In the genomic region with DNA sequence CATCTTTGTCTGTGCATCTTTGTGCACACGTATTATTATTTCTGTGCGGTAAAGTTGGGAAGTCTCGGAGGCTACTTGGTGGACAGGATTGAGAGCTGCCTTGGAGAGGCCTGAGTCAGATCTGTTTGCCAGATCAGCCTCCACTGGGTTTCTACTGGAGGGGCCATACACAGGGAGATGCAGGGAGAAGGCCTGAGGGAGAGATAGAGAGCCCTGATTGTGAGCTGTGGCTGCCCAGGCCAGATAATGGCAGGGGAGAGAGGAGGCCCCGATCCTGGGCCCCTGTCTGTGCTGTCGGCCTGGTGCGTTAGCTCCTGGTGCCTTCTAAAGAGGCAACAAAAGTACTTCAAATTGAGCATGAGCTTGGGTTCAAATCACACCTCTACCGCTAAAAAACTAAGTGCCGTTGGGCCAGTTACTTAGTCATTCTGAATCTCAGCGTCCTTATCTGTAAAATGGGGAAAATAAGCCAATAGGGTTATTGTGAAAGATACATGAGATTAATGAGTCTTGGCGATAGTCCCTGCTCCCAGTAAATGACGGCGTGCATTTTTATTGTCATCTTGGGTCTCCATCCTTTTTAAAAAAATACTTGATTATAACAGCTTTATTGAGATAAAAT, we compare ENCODE assay signal across 34 cellular contexts. TPM values are rescaled to one million over a fixed set of nuclear protein-coding genes. Genes with fewer than 3 reads are reported as not detected.
DNase-seq lines count a peak whose midpoint lies in the region; ATAC-seq, FAIRE-seq and TF ChIP-seq lines count a peak whose summit lies in the region.
"Had no signal": no experiment of that assay in that cellular context is flagged by ENCODE, and none has a peak within 500 bp of the region (broad histone marks: within the 10 kb centered on the region; RNA-seq: fewer than 3 reads in every experiment).

No MANE protein-coding gene starts in this region.

- TF ChIP-seq CTCF in VCaP (conservative IDR thresholded peaks at IDR 0.05), result no peak
- no peak for TF ChIP-seq CTCF in smooth muscle cell (IDR thresholded peaks at IDR 0.05; ENCODE audit: borderline replicate concordance, insufficient read depth, poor library complexity, severe bottlenecking)
- TF ChIP-seq CTCF in kidney (IDR thresholded peaks at IDR 0.05; ENCODE audit: borderline replicate concordance, extremely low read depth, insufficient read depth), result no peak

- DNase-seq in activated naive CD8-positive, alpha-beta T cell treated with anti-CD3 and anti-CD28 coated beads, Interleukin-2, amount 10 ng/mL, durations not matched to agents 7 days and 5 days, result no peak
- no peak for DNase-seq in activated naive CD8-positive, alpha-beta T cell treated with anti-CD3 and anti-CD28 coated beads for 36 hours
- DNase-seq in islet precursor cell (peak; percentile 84), smooth muscle cell (lab: John Stamatoyannopoulos, UW; ENCODE audit: unreplicated experiment) (no peak), kidney (no peak), SHP77 treated with DMSO at 0.1 percent for 48 hours (lab: John Stamatoyannopoulos, UW) (no peak)
- DNase-seq in stimulated activated effector memory CD8-positive, alpha-beta T cell treated with anti-CD3 and anti-CD28 coated beads, Interleukin-12 subunit alpha, Interleukin-12 subunit beta, amount 100 ng/mL, for 72 hours (ENCODE audit: low spot score in 2 of 2), result no peak
- DNase-seq: 8988T; activated B cell treated with CpG ODN at 0.5 μM for 24 hours; activated CD4-positive, alpha-beta T cell treated with anti-CD3 and anti-CD28 coated beads, Interleukin-2, amount 50 U/mL, for 1 hour; activated effector memory CD4-positive, alpha-beta T cell treated with Interleukin-2 at 50 U/mL for 16 hours; activated T-cell treated with anti-CD3 and anti-CD28 coated beads, Interleukin-2, amount 50 U/mL, for 1 hour; dermis blood vessel endothelial cell; DND-41; GF-D8; Karpas-422; mucosa of descending colon; natural killer cell; NCI-H1417 treated with DMSO at 0.1 percent for 48 hours; NCI-H2081; NCI-H2227 treated with DMSO at 0.1 percent for 48 hours; pancreas; stimulated activated naive CD4-positive, alpha-beta T cell treated with Interleukin-2 at 50 U/mL for 16 hours; T1000 had no signal

- ATAC-seq in activated naive CD8-positive, alpha-beta T cell treated with anti-CD3 and anti-CD28 coated beads, Interleukin-2, amount 10 ng/mL, durations not matched to agents 7 days and 5 days (ENCODE audit: low read depth), result no peak
- no peak for ATAC-seq in stimulated activated effector memory CD8-positive, alpha-beta T cell treated with anti-CD3 and anti-CD28 coated beads, Interleukin-12 subunit alpha, Interleukin-12 subunit beta, amount 100 ng/mL, for 72 hours
- ATAC-seq: esophagus mucosa, mucosa of descending colon, natural killer cell, Panc1, pancreas had no signal

- 55% methylated on average over 12 of the region's 12 CpGs for WGBS in smooth muscle cell (ENCODE audit: low lambda C conversion rate)

- intact Hi-C loops in kidney (cut with DNase I), result no loop called here

- no peaks in the 10 kb centered on the region for H3K9me3 Mint-ChIP-seq in activated naive CD8-positive, alpha-beta T cell treated with anti-CD3 and anti-CD28 coated beads, Interleukin-2, amount 10 ng/mL, durations not matched to agents 7 days and 5 days
- no peaks in the 10 kb centered on the region for H3K9me3 Mint-ChIP-seq in activated naive CD8-positive, alpha-beta T cell treated with anti-CD3 and anti-CD28 coated beads for 36 hours
- H3K9me3 Mint-ChIP-seq in stimulated activated effector memory CD8-positive, alpha-beta T cell treated with anti-CD3 and anti-CD28 coated beads, Interleukin-12 subunit alpha, Interleukin-12 subunit beta, amount 100 ng/mL, for 72 hours, result no peaks in the 10 kb centered on the region
- H3K9me3 Mint-ChIP-seq: activated B cell treated with CpG ODN at 0.5 μM for 24 hours, natural killer cell had no signal

- peak overlapping the region; percentile 75 for H3K27ac Mint-ChIP-seq in activated naive CD8-positive, alpha-beta T cell treated with anti-CD3 and anti-CD28 coated beads, Interleukin-2, amount 10 ng/mL, durations not matched to agents 7 days and 5 days
- no peak overlapping the region for H3K27ac Mint-ChIP-seq in activated naive CD8-positive, alpha-beta T cell treated with anti-CD3 and anti-CD28 coated beads for 36 hours
- H3K27ac Mint-ChIP-seq in stimulated activated effector memory CD8-positive, alpha-beta T cell treated with anti-CD3 and anti-CD28 coated beads, Interleukin-12 subunit alpha, Interleukin-12 subunit beta, amount 100 ng/mL, for 72 hours, result no peak overlapping the region
- H3K27ac Mint-ChIP-seq: activated B cell treated with CpG ODN at 0.5 μM for 24 hours; activated naive CD8-positive, alpha-beta T cell; natural killer cell had no signal

- H3K4me3 ChIP-seq in smooth muscle cell (no peak overlapping the region), kidney (ENCODE audit: low read length in 2 of 2) (no peak overlapping the region)
- H3K4me3 ChIP-seq: mucosa of descending colon, pancreas, suprapubic skin had no signal

- H3F3A ChIP-seq in smooth muscle cell (ENCODE audit: low read depth), result no peaks in the 10 kb centered on the region

- H3K36me3 ChIP-seq in smooth muscle cell (ENCODE audit: low read depth), result no peaks in the 10 kb centered on the region
- no peaks in the 10 kb centered on the region for H3K36me3 ChIP-seq in kidney (ENCODE audit: control insufficient read depth in 1 of 2, insufficient read depth in 2 of 2, low read length in 2 of 2)
- H3K36me3 ChIP-seq: pancreas, suprapubic skin had no signal

- no peaks in the 10 kb centered on the region for H3K36me3 Mint-ChIP-seq in activated naive CD8-positive, alpha-beta T cell treated with anti-CD3 and anti-CD28 coated beads, Interleukin-2, amount 10 ng/mL, durations not matched to agents 7 days and 5 days
- H3K36me3 Mint-ChIP-seq in activated naive CD8-positive, alpha-beta T cell treated with anti-CD3 and anti-CD28 coated beads for 36 hours, result no peaks in the 10 kb centered on the region
- H3K36me3 Mint-ChIP-seq in stimulated activated effector memory CD8-positive, alpha-beta T cell treated with anti-CD3 and anti-CD28 coated beads, Interleukin-12 subunit alpha, Interleukin-12 subunit beta, amount 100 ng/mL, for 72 hours, result no peaks in the 10 kb centered on the region
- H3K36me3 Mint-ChIP-seq: activated naive CD8-positive, alpha-beta T cell; natural killer cell had no signal

- H3K9ac ChIP-seq in smooth muscle cell (ENCODE audit: low read depth) (no peak overlapping the region), kidney (ENCODE audit: low read length in 2 of 2) (no peak overlapping the region)

- H3K4me3 Mint-ChIP-seq in activated naive CD8-positive, alpha-beta T cell treated with anti-CD3 and anti-CD28 coated beads, Interleukin-2, amount 10 ng/mL, durations not matched to agents 7 days and 5 days, result no peak overlapping the region
- no peak overlapping the region for H3K4me3 Mint-ChIP-seq in activated naive CD8-positive, alpha-beta T cell treated with anti-CD3 and anti-CD28 coated beads for 36 hours
- H3K4me3 Mint-ChIP-seq in stimulated activated effector memory CD8-positive, alpha-beta T cell treated with anti-CD3 and anti-CD28 coated beads, Interleukin-12 subunit alpha, Interleukin-12 subunit beta, amount 100 ng/mL, for 72 hours, result no peak overlapping the region
- H3K4me3 Mint-ChIP-seq: activated B cell treated with CpG ODN at 0.5 μM for 24 hours; activated naive CD8-positive, alpha-beta T cell; natural killer cell had no signal

- peaks cover 5% of the 10 kb centered on the region for H3K4me1 ChIP-seq in smooth muscle cell (ENCODE audit: low read depth)
- H3K4me1 ChIP-seq in kidney (ENCODE audit: control insufficient read depth in 1 of 2, insufficient read depth in 1 of 2, low read depth in 1 of 2, low read length in 2 of 2), result no peaks in the 10 kb centered on the region
- H3K4me1 ChIP-seq: pancreas, suprapubic skin had no signal

- POLR2A ChIA-PET in activated naive CD8-positive, alpha-beta T cell treated with anti-CD3 and anti-CD28 coated beads, Interleukin-2, amount 10 ng/mL, durations not matched to agents 7 days and 5 days (lab: Charles Lee), result no interaction called here

- no peaks in the 10 kb centered on the region for H3K9me3 ChIP-seq in smooth muscle cell (replicated peaks; ENCODE audit: low read depth)
- H3K9me3 ChIP-seq in kidney (ENCODE audit: control insufficient read depth in 1 of 2, low read length in 2 of 2), result no peaks in the 10 kb centered on the region
- H3K9me3 ChIP-seq: mucosa of descending colon, pancreas, suprapubic skin had no signal

- H3K4me1 Mint-ChIP-seq in activated naive CD8-positive, alpha-beta T cell treated with anti-CD3 and anti-CD28 coated beads, Interleukin-2, amount 10 ng/mL, durations not matched to agents 7 days and 5 days, result peaks cover 4% of the 10 kb centered on the region
- H3K4me1 Mint-ChIP-seq in activated naive CD8-positive, alpha-beta T cell treated with anti-CD3 and anti-CD28 coated beads for 36 hours, result peaks cover 3% of the 10 kb centered on the region
- H3K4me1 Mint-ChIP-seq in stimulated activated effector memory CD8-positive, alpha-beta T cell treated with anti-CD3 and anti-CD28 coated beads, Interleukin-12 subunit alpha, Interleukin-12 subunit beta, amount 100 ng/mL, for 72 hours, result no peaks in the 10 kb centered on the region
- H3K4me1 Mint-ChIP-seq: activated B cell treated with CpG ODN at 0.5 μM for 24 hours, natural killer cell had no signal

- H4K20me1 ChIP-seq in smooth muscle cell (ENCODE audit: low read depth), result no peaks in the 10 kb centered on the region

- no peak for FAIRE-seq in kidney (lab: Jason Lieb, UNC)
- FAIRE-seq: D721Med, islet of Langerhans, pancreas had no signal

- no peak overlapping the region for H3K4me2 ChIP-seq in smooth muscle cell

- no peaks in the 10 kb centered on the region for H3K27me3 ChIP-seq in smooth muscle cell (ENCODE audit: low read depth)
- H3K27me3 ChIP-seq: pancreas, suprapubic skin had no signal

- peak overlapping the region; percentile 39 for H2AFZ ChIP-seq in smooth muscle cell (ENCODE audit: low read depth)

- no peaks in the 10 kb centered on the region for H3K79me2 ChIP-seq in smooth muscle cell (ENCODE audit: low read depth)

- no peaks in the 10 kb centered on the region for H3K27me3 Mint-ChIP-seq in activated naive CD8-positive, alpha-beta T cell treated with anti-CD3 and anti-CD28 coated beads, Interleukin-2, amount 10 ng/mL, durations not matched to agents 7 days and 5 days
- no peaks in the 10 kb centered on the region for H3K27me3 Mint-ChIP-seq in activated naive CD8-positive, alpha-beta T cell treated with anti-CD3 and anti-CD28 coated beads for 36 hours
- H3K27me3 Mint-ChIP-seq: activated B cell treated with CpG ODN at 0.5 μM for 24 hours; activated naive CD8-positive, alpha-beta T cell had no signal

- H3K27ac ChIP-seq in VCaP (peak overlapping the region; percentile 71), smooth muscle cell (ENCODE audit: low read depth) (peak overlapping the region; percentile 42), kidney (ENCODE audit: low read depth in 2 of 2, low read length in 2 of 2) (no peak overlapping the region)
- H3K27ac ChIP-seq: HL-60, pancreas, suprapubic skin had no signal

RNA-seq across cellular contexts. Expression of gene ADA, which starts 27.6 kb away (rescaled TPM):
- total RNA-seq in activated naive CD8-positive, alpha-beta T cell treated with anti-CD3 and anti-CD28 coated beads, Interleukin-2, amount 10 ng/mL, durations not matched to agents 7 days and 5 days, result 10 to 100 TPM; 90.4 to 98.8 TPM
- 10 to 100 TPM; 25.6 to 27.0 TPM for total RNA-seq in activated naive CD8-positive, alpha-beta T cell treated with anti-CD3 and anti-CD28 coated beads for 36 hours
- total RNA-seq in smooth muscle cell (25.1 and 28.4 TPM in 2 replicates), kidney (6.5 TPM)
- polyA plus RNA-seq in smooth muscle cell (32.5 and 35.2 TPM in 2 replicates), kidney (ENCODE audit: insufficient read depth, low read depth, low replicate concordance) (3.1 TPM)

RNA-seq across cellular contexts. Expression of gene CCN5, which starts 36.1 kb away (rescaled TPM):
- total RNA-seq in activated naive CD8-positive, alpha-beta T cell treated with anti-CD3 and anti-CD28 coated beads, Interleukin-2, amount 10 ng/mL, durations not matched to agents 7 days and 5 days, result not detected
- not detected for total RNA-seq in activated naive CD8-positive, alpha-beta T cell treated with anti-CD3 and anti-CD28 coated beads for 36 hours
- total RNA-seq in smooth muscle cell (not detected in 2 replicates), kidney (3.1 TPM)
- polyA plus RNA-seq in smooth muscle cell (not detected in 2 replicates), kidney (ENCODE audit: insufficient read depth, low read depth, low replicate concordance) (0.41 TPM)
- total RNA-seq: activated B cell treated with CpG ODN at 0.5 μM for 24 hours, dermis blood vessel endothelial cell, natural killer cell, skeletal muscle tissue, urinary bladder had no signal

Comparison
In these comparisons a context has a peak if more than half of its experiments do, and no peak if none do; other contexts are left out.
1. H3K27ac ChIP-seq: peak in VCaP (single experiment) and smooth muscle cell (single experiment); none in kidney (0 of 2).